In the genomic region with DNA sequence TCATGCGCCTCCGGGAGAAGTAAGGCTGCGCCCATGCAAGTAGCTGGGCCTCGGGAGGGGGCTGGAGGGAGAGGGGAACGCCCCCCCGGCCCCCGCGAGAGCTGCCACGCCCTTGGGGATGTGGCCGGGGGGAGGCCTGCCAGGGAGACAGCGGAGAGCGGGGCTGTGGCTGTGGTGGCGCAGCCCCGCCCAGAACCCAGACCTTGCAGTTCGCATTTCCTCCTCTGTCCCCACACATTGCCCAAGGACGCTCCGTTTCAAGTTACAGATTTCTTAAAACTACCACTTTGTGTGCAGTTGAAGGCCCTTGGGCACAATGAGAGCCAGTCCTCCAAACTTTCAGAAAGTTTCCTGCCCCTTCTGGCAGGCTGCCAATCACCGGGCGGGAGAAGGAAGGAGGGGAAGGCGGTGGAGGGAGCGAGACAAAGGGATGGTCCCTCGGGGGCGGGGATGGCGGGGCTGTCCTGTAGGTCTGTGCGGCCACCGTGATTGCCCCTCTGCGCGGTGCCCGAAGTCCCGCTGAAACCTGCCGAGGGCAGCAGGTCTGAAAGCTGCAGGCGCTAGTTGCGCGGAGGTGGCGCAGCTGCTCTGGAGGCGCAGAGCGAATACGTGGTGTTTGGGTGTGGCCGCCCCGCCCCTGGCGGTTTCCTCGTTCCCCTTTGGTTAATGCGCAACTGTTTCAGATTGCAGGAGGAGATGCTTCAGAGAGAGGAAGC, we compare ENCODE assay signal across 1 cellular context.
A peak's percentile ranks its signal among the peaks of the same experiment; 100 is the strongest.
TF ChIP-seq lines count a peak whose summit lies in the region.

No MANE protein-coding gene starts in this region.

TF ChIP-seq in K562, 482 proteins besides CTCF, POLR2A, EP300 and RAD21 (continued from another document and continues in another):
- TF ChIP-seq, protein P1, sequence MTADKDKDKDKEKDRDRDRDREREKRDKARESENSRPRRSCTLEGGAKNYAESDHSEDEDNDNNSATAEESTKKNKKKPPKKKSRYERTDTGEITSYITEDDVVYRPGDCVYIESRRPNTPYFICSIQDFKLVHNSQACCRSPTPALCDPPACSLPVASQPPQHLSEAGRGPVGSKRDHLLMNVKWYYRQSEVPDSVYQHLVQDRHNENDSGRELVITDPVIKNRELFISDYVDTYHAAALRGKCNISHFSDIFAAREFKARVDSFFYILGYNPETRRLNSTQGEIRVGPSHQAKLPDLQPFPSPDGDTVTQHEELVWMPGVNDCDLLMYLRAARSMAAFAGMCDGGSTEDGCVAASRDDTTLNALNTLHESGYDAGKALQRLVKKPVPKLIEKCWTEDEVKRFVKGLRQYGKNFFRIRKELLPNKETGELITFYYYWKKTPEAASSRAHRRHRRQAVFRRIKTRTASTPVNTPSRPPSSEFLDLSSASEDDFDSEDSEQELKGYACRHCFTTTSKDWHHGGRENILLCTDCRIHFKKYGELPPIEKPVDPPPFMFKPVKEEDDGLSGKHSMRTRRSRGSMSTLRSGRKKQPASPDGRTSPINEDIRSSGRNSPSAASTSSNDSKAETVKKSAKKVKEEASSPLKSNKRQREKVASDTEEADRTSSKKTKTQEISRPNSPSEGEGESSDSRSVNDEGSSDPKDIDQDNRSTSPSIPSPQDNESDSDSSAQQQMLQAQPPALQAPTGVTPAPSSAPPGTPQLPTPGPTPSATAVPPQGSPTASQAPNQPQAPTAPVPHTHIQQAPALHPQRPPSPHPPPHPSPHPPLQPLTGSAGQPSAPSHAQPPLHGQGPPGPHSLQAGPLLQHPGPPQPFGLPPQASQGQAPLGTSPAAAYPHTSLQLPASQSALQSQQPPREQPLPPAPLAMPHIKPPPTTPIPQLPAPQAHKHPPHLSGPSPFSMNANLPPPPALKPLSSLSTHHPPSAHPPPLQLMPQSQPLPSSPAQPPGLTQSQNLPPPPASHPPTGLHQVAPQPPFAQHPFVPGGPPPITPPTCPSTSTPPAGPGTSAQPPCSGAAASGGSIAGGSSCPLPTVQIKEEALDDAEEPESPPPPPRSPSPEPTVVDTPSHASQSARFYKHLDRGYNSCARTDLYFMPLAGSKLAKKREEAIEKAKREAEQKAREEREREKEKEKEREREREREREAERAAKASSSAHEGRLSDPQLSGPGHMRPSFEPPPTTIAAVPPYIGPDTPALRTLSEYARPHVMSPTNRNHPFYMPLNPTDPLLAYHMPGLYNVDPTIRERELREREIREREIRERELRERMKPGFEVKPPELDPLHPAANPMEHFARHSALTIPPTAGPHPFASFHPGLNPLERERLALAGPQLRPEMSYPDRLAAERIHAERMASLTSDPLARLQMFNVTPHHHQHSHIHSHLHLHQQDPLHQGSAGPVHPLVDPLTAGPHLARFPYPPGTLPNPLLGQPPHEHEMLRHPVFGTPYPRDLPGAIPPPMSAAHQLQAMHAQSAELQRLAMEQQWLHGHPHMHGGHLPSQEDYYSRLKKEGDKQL (CRISPR knock-in tag; IDR thresholded peaks at IDR 0.05; ENCODE audit: borderline replicate concordance), result no peak
- TF ChIP-seq BCOR (IDR thresholded peaks at IDR 0.05), result no peak
- no peak for TF ChIP-seq FOXK1 (CRISPR knock-in tag; IDR thresholded peaks at IDR 0.05; ENCODE audit: borderline replicate concordance)
- TF ChIP-seq SREBF1 (IDR thresholded peaks at IDR 0.05; ENCODE audit: borderline replicate concordance, low read depth, low read length), result no peak
- TF ChIP-seq FOXK2 (conservative IDR thresholded peaks at IDR 0.05 in 1 of 2, IDR thresholded peaks at IDR 0.05 in 1 of 2; ENCODE audit: low read depth in 2 of 2), result peak in 1 of 2 experiments; percentile 34; a peak in 1 of 4 replicates
- no peak for TF ChIP-seq ZNF23 (CRISPR knock-in tag; IDR thresholded peaks at IDR 0.05)
- TF ChIP-seq POU5F1 (IDR thresholded peaks at IDR 0.05; ENCODE audit: borderline replicate concordance, low read depth, low read length, partially characterized antibody), result no peak
- TF ChIP-seq NFRKB (IDR thresholded peaks at IDR 0.05; ENCODE audit: low read depth), result peak; percentile 30; the same call in 1 of the 2 replicates
- TF ChIP-seq, protein P2, sequence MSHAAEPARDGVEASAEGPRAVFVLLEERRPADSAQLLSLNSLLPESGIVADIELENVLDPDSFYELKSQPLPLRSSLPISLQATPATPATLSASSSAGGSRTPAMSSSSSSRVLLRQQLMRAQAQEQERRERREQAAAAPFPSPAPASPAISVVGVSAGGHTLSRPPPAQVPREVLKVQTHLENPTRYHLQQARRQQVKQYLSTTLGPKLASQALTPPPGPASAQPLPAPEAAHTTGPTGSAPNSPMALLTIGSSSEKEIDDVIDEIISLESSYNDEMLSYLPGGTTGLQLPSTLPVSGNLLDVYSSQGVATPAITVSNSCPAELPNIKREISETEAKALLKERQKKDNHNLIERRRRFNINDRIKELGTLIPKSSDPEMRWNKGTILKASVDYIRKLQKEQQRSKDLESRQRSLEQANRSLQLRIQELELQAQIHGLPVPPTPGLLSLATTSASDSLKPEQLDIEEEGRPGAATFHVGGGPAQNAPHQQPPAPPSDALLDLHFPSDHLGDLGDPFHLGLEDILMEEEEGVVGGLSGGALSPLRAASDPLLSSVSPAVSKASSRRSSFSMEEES (CRISPR knock-in tag; IDR thresholded peaks at IDR 0.05), result no peak
- TF ChIP-seq, protein P3, sequence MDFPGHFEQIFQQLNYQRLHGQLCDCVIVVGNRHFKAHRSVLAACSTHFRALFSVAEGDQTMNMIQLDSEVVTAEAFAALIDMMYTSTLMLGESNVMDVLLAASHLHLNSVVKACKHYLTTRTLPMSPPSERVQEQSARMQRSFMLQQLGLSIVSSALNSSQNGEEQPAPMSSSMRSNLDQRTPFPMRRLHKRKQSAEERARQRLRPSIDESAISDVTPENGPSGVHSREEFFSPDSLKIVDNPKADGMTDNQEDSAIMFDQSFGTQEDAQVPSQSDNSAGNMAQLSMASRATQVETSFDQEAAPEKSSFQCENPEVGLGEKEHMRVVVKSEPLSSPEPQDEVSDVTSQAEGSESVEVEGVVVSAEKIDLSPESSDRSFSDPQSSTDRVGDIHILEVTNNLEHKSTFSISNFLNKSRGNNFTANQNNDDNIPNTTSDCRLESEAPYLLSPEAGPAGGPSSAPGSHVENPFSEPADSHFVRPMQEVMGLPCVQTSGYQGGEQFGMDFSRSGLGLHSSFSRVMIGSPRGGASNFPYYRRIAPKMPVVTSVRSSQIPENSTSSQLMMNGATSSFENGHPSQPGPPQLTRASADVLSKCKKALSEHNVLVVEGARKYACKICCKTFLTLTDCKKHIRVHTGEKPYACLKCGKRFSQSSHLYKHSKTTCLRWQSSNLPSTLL (IDR thresholded peaks at IDR 0.05), result no peak
- TF ChIP-seq, protein P4, sequence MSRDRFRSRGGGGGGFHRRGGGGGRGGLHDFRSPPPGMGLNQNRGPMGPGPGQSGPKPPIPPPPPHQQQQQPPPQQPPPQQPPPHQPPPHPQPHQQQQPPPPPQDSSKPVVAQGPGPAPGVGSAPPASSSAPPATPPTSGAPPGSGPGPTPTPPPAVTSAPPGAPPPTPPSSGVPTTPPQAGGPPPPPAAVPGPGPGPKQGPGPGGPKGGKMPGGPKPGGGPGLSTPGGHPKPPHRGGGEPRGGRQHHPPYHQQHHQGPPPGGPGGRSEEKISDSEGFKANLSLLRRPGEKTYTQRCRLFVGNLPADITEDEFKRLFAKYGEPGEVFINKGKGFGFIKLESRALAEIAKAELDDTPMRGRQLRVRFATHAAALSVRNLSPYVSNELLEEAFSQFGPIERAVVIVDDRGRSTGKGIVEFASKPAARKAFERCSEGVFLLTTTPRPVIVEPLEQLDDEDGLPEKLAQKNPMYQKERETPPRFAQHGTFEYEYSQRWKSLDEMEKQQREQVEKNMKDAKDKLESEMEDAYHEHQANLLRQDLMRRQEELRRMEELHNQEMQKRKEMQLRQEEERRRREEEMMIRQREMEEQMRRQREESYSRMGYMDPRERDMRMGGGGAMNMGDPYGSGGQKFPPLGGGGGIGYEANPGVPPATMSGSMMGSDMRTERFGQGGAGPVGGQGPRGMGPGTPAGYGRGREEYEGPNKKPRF (IDR thresholded peaks at IDR 0.05; ENCODE audit: low read depth, low read length), result peak; percentile 86
- 0 out of 2 replicates have a peak, but pooled peaks have one; percentile 13 for TF ChIP-seq STAT5A (IDR thresholded peaks at IDR 0.05; ENCODE audit: borderline replicate concordance, low read length)
- TF ChIP-seq, protein P5, sequence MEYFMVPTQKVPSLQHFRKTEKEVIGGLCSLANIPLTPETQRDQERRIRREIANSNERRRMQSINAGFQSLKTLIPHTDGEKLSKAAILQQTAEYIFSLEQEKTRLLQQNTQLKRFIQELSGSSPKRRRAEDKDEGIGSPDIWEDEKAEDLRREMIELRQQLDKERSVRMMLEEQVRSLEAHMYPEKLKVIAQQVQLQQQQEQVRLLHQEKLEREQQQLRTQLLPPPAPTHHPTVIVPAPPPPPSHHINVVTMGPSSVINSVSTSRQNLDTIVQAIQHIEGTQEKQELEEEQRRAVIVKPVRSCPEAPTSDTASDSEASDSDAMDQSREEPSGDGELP (CRISPR knock-in tag; IDR thresholded peaks at IDR 0.05; ENCODE audit: borderline replicate concordance), result peak; percentile 75; the same call in 1 of the 2 replicates
- TF ChIP-seq GATA2 (CRISPR knock-in tag; IDR thresholded peaks at IDR 0.05), result peak; percentile 73
- peak; percentile 15; the same call in 1 of the 2 replicates for TF ChIP-seq ELF1 (tag; IDR thresholded peaks at IDR 0.05)
- no peak for TF ChIP-seq BDP1 (IDR thresholded peaks at IDR 0.05; ENCODE audit: insufficient read depth, insufficient read length)
- TF ChIP-seq HNRNPLL (IDR thresholded peaks at IDR 0.05; ENCODE audit: low read depth, low read length, poor library complexity, severe bottlenecking), result peak; percentile 100
- TF ChIP-seq ZNF778 (CRISPR knock-in tag; IDR thresholded peaks at IDR 0.05), result no peak
- TF ChIP-seq RNF2 (IDR thresholded peaks at IDR 0.05), result no peak
- TF ChIP-seq, protein P6, sequence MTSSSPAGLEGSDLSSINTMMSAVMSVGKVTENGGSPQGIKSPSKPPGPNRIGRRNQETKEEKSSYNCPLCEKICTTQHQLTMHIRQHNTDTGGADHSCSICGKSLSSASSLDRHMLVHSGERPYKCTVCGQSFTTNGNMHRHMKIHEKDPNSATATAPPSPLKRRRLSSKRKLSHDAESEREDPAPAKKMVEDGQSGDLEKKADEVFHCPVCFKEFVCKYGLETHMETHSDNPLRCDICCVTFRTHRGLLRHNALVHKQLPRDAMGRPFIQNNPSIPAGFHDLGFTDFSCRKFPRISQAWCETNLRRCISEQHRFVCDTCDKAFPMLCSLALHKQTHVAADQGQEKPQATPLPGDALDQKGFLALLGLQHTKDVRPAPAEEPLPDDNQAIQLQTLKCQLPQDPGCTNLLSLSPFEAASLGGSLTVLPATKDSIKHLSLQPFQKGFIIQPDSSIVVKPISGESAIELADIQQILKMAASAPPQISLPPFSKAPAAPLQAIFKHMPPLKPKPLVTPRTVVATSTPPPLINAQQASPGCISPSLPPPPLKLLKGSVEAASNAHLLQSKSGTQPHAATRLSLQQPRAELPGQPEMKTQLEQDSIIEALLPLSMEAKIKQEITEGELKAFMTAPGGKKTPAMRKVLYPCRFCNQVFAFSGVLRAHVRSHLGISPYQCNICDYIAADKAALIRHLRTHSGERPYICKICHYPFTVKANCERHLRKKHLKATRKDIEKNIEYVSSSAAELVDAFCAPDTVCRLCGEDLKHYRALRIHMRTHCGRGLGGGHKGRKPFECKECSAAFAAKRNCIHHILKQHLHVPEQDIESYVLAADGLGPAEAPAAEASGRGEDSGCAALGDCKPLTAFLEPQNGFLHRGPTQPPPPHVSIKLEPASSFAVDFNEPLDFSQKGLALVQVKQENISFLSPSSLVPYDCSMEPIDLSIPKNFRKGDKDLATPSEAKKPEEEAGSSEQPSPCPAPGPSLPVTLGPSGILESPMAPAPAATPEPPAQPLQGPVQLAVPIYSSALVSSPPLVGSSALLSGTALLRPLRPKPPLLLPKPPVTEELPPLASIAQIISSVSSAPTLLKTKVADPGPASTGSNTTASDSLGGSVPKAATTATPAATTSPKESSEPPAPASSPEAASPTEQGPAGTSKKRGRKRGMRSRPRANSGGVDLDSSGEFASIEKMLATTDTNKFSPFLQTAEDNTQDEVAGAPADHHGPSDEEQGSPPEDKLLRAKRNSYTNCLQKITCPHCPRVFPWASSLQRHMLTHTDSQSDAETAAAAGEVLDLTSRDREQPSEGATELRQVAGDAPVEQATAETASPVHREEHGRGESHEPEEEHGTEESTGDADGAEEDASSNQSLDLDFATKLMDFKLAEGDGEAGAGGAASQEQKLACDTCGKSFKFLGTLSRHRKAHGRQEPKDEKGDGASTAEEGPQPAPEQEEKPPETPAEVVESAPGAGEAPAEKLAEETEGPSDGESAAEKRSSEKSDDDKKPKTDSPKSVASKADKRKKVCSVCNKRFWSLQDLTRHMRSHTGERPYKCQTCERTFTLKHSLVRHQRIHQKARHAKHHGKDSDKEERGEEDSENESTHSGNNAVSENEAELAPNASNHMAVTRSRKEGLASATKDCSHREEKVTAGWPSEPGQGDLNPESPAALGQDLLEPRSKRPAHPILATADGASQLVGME (CRISPR knock-in tag; IDR thresholded peaks at IDR 0.05), result 0 out of 2 replicates have a peak, but pooled peaks have one; percentile 75
- TF ChIP-seq SREBF2 (CRISPR knock-in tag; IDR thresholded peaks at IDR 0.05), result no peak
- TF ChIP-seq DPF2 (IDR thresholded peaks at IDR 0.05), result 0 out of 2 replicates have a peak, but pooled peaks have one; percentile 56
- 0 out of 2 replicates have a peak, but pooled peaks have one; percentile 34 for TF ChIP-seq ZFP1 (CRISPR knock-in tag; IDR thresholded peaks at IDR 0.05)
- no peak for TF ChIP-seq POLR3G (IDR thresholded peaks at IDR 0.05; ENCODE audit: extremely low read depth, insufficient read length, insufficient replicate concordance)
- peak; percentile 19 for TF ChIP-seq MTA3 (IDR thresholded peaks at IDR 0.05; ENCODE audit: borderline replicate concordance)
- TF ChIP-seq ZNF76 (CRISPR knock-in tag; IDR thresholded peaks at IDR 0.05; ENCODE audit: borderline replicate concordance), result 0 out of 2 replicates have a peak, but pooled peaks have one; percentile 30
- no peak for TF ChIP-seq HMG20B (CRISPR knock-in tag; IDR thresholded peaks at IDR 0.05)
- no peak for TF ChIP-seq MED1 (CRISPR knock-in tag; IDR thresholded peaks at IDR 0.05; ENCODE audit: borderline replicate concordance)
- no peak for TF ChIP-seq CCAR2 (IDR thresholded peaks at IDR 0.05; ENCODE audit: low read depth, low read length)
- TF ChIP-seq, protein P7, sequence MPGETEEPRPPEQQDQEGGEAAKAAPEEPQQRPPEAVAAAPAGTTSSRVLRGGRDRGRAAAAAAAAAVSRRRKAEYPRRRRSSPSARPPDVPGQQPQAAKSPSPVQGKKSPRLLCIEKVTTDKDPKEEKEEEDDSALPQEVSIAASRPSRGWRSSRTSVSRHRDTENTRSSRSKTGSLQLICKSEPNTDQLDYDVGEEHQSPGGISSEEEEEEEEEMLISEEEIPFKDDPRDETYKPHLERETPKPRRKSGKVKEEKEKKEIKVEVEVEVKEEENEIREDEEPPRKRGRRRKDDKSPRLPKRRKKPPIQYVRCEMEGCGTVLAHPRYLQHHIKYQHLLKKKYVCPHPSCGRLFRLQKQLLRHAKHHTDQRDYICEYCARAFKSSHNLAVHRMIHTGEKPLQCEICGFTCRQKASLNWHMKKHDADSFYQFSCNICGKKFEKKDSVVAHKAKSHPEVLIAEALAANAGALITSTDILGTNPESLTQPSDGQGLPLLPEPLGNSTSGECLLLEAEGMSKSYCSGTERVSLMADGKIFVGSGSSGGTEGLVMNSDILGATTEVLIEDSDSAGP (CRISPR knock-in tag; IDR thresholded peaks at IDR 0.05), result no peak
- peak; percentile 23; the same call in 1 of the 2 replicates for TF ChIP-seq ZNF3 (CRISPR knock-in tag; IDR thresholded peaks at IDR 0.05)
- no peak for TF ChIP-seq HSF4 (CRISPR knock-in tag; IDR thresholded peaks at IDR 0.05; ENCODE audit: borderline replicate concordance)
- peak; percentile 39; the same call in 1 of the 2 replicates for TF ChIP-seq ZFX (CRISPR knock-in tag; IDR thresholded peaks at IDR 0.05)
- peak; percentile 74 for TF ChIP-seq SUPT5H (IDR thresholded peaks at IDR 0.05)
- TF ChIP-seq HDAC6 (IDR thresholded peaks at IDR 0.05; ENCODE audit: low read depth, low read length), result no peak
- TF ChIP-seq SIX5 (IDR thresholded peaks at IDR 0.05; ENCODE audit: borderline replicate concordance in 1 of 2, insufficient read depth in 1 of 2, low read depth in 1 of 2, low read length in 2 of 2), result peak in 1 of 2 experiments; percentile 37; a peak in 2 of 4 replicates
